1 cellular context compared by ENCODE assay signal in genomic region chr5:96781031-96781733, GRCh38.
A peak's percentile ranks its signal among the peaks of the same experiment; 100 is the strongest.
TF ChIP-seq lines count a peak whose summit lies in the region.

No MANE protein-coding gene starts in this region.

TF ChIP-seq in HEK293, 187 proteins besides CTCF, POLR2A, EP300 and RAD21 (continued from another document):
- no peak for TF ChIP-seq ZNF280D (tag by site-specific recombination; IDR thresholded peaks at IDR 0.05)
- no peak for TF ChIP-seq ZNF549 (tag by site-specific recombination; IDR thresholded peaks at IDR 0.05)
- TF ChIP-seq ZNF529 (tag by site-specific recombination; IDR thresholded peaks at IDR 0.05; ENCODE audit: insufficient replicate concordance) = no peak
- TF ChIP-seq ZNF362 (tag by site-specific recombination; IDR thresholded peaks at IDR 0.05) = peak; percentile 94
- TF ChIP-seq ZFP69B (tag by site-specific recombination; IDR thresholded peaks at IDR 0.05) = no peak
- no peak for TF ChIP-seq ZNF792 (tag by site-specific recombination; IDR thresholded peaks at IDR 0.05)
- no peak for TF ChIP-seq ZNF791 (tag by site-specific recombination; IDR thresholded peaks at IDR 0.05)
- no peak for TF ChIP-seq ZIC2 (tag by site-specific recombination; IDR thresholded peaks at IDR 0.05)
- no peak for TF ChIP-seq KLF1 (tag by site-specific recombination; IDR thresholded peaks at IDR 0.05)
- no peak for TF ChIP-seq ZNF157 (tag by site-specific recombination; IDR thresholded peaks at IDR 0.05)
- no peak for TF ChIP-seq ZNF354C (tag by site-specific recombination; IDR thresholded peaks at IDR 0.05; ENCODE audit: borderline replicate concordance, low read depth)
- TF ChIP-seq ZNF292 (tag by site-specific recombination; IDR thresholded peaks at IDR 0.05; ENCODE audit: borderline replicate concordance, low read depth) = no peak
- peak; percentile 98 for TF ChIP-seq OSR2 (tag by site-specific recombination; IDR thresholded peaks at IDR 0.05)
- TF ChIP-seq PATZ1 (tag by site-specific recombination; IDR thresholded peaks at IDR 0.05) = no peak
- no peak for TF ChIP-seq ZNF514 (tag by site-specific recombination; IDR thresholded peaks at IDR 0.05)
- no peak for TF ChIP-seq SETDB1 (IDR thresholded peaks at IDR 0.05; ENCODE audit: insufficient read length, low read length)
- no peak for TF ChIP-seq ZSCAN5A (tag by site-specific recombination; IDR thresholded peaks at IDR 0.05)
- peak; percentile 56 for TF ChIP-seq SP7 (tag by site-specific recombination; IDR thresholded peaks at IDR 0.05)
- TF ChIP-seq ZXDB (tag by site-specific recombination; IDR thresholded peaks at IDR 0.05) = peak; percentile 92
- peak; percentile 94 for TF ChIP-seq ZNF580 (tag by site-specific recombination; IDR thresholded peaks at IDR 0.05)
- no peak for TF ChIP-seq ZNF544 (tag by site-specific recombination; IDR thresholded peaks at IDR 0.05)
- TF ChIP-seq ZBTB20 (tag by site-specific recombination; IDR thresholded peaks at IDR 0.05) = no peak
- TF ChIP-seq ZNF664 (tag by site-specific recombination; IDR thresholded peaks at IDR 0.05) = no peak
- no peak for TF ChIP-seq ZNF138 (tag by site-specific recombination; IDR thresholded peaks at IDR 0.05; ENCODE audit: borderline replicate concordance)
- no peak for TF ChIP-seq ZNF701 (tag by site-specific recombination; IDR thresholded peaks at IDR 0.05)
- TF ChIP-seq ZNF624 (tag by site-specific recombination; IDR thresholded peaks at IDR 0.05) = no peak
- TF ChIP-seq ZNF843 (tag by site-specific recombination; IDR thresholded peaks at IDR 0.05) = peak; percentile 99
- TF ChIP-seq ZNF645 (tag by site-specific recombination; IDR thresholded peaks at IDR 0.05) = no peak
- TF ChIP-seq IKZF3 (tag by site-specific recombination; IDR thresholded peaks at IDR 0.05) = peak; percentile 43; the same call in 1 of the 2 replicates
- TF ChIP-seq ZBTB44 (tag by site-specific recombination; IDR thresholded peaks at IDR 0.05) = no peak
- TF ChIP-seq INSM2 (tag by site-specific recombination; IDR thresholded peaks at IDR 0.05) = peak; percentile 52; the same call in 1 of the 2 replicates
- no peak for TF ChIP-seq TRIM28 (IDR thresholded peaks at IDR 0.05; ENCODE audit: borderline replicate concordance, low read length)
- peak; percentile 43; the same call in 1 of the 2 replicates for TF ChIP-seq ZNF398 (tag by site-specific recombination; IDR thresholded peaks at IDR 0.05)
- peak; percentile 36; the same call in 1 of the 2 replicates for TF ChIP-seq ZNF121 (tag by site-specific recombination; IDR thresholded peaks at IDR 0.05)
- TF ChIP-seq ZNF23 (tag by site-specific recombination; IDR thresholded peaks at IDR 0.05; ENCODE audit: borderline replicate concordance) = no peak
- TF ChIP-seq ZNF837 (tag by site-specific recombination; IDR thresholded peaks at IDR 0.05) = no peak
- 0 out of 2 replicates have a peak, but pooled peaks have one; percentile 8 for TF ChIP-seq ZNF654 (tag by site-specific recombination; IDR thresholded peaks at IDR 0.05; ENCODE audit: low read depth)
- no peak for TF ChIP-seq ZNF324 (tag by site-specific recombination; IDR thresholded peaks at IDR 0.05)
